In genomic region chr16:2752850-2753522, GRCh38 we compare ENCODE assay signal across 8 cellular contexts. TPM values are rescaled to one million over a fixed set of nuclear protein-coding genes. Genes with fewer than 3 reads are reported as not detected.
DNase-seq lines count a peak whose midpoint lies in the region; ATAC-seq and TF ChIP-seq lines count a peak whose summit lies in the region.

No MANE protein-coding gene starts in this region.

- H3K36me3 Mint-ChIP-seq in CD4-positive, CD25-positive, alpha-beta regulatory T cell: peaks cover 35% of the 10 kb centered on the region
- H3K36me3 Mint-ChIP-seq in activated CD8-positive, alpha-beta T cell treated with anti-CD3 and anti-CD28 coated beads for 36 hours (ENCODE audit: low read depth): peaks cover 58% of the 10 kb centered on the region
- H3K36me3 Mint-ChIP-seq in naive B cell: peaks cover 6 to 32% of the 10 kb centered on the region in 2 donors

- TF ChIP-seq CTCF in activated CD8-positive, alpha-beta T cell treated with anti-CD3 and anti-CD28 coated beads for 36 hours (IDR thresholded peaks at IDR 0.05): no peak
- no peak for TF ChIP-seq CTCF in fibroblast of lung (conservative IDR thresholded peaks at IDR 0.05 in 1 of 2, IDR thresholded peaks at IDR 0.05 in 1 of 2; ENCODE audit: low read depth in 1 of 2, low read length in 2 of 2)

- POLR2A ChIA-PET in activated CD8-positive, alpha-beta T cell treated with anti-CD3 and anti-CD28 coated beads for 36 hours (lab: Charles Lee): interaction anchor here (0.7 to 5.5 kb wide), 14 partner anchors 11 to 600 kb away, joined by 3 to 80 read pairs (median 4); partner anchors contain the start of genes ELOB and KCTD5

- peaks cover 0 to 10% (median 0%) of the 10 kb centered on the region in 7 donors for H3K9me3 Mint-ChIP-seq in CD4-positive, CD25-positive, alpha-beta regulatory T cell
- peaks cover 1% of the 10 kb centered on the region for H3K9me3 Mint-ChIP-seq in activated CD8-positive, alpha-beta T cell treated with anti-CD3 and anti-CD28 coated beads for 36 hours
- no peaks in the 10 kb centered on the region for H3K9me3 Mint-ChIP-seq in naive B cell

- peaks cover 43% of the 10 kb centered on the region for H3K4me1 ChIP-seq in CD4-positive, CD25-positive, alpha-beta regulatory T cell (ENCODE audit: control insufficient read depth, insufficient read depth, low read length, poor library complexity, severe bottlenecking)
- H3K4me1 ChIP-seq in fibroblast of lung (ENCODE audit: control insufficient read depth, extremely low read depth, insufficient read depth, low read length): no peaks in the 10 kb centered on the region

- CTCF ChIA-PET in activated CD8-positive, alpha-beta T cell treated with anti-CD3 and anti-CD28 coated beads for 36 hours (lab: Charles Lee): interaction anchor here (0.6 to 1.4 kb wide), 4 partner anchors 31 to 251 kb away, joined by 3 read pairs; no protein-coding TSS in a partner anchor

- peaks cover 33 to 61% (median 37%) of the 10 kb centered on the region in 4 donors for H3K4me1 Mint-ChIP-seq in CD4-positive, CD25-positive, alpha-beta regulatory T cell
- H3K4me1 Mint-ChIP-seq in activated CD8-positive, alpha-beta T cell treated with anti-CD3 and anti-CD28 coated beads for 36 hours (ENCODE audit: low read depth): peaks cover 44% of the 10 kb centered on the region
- peaks cover 45 to 64% (median 50%) of the 10 kb centered on the region in 3 donors for H3K4me1 Mint-ChIP-seq in naive B cell

- peak; percentile 20 to 22 for ATAC-seq in CD4-positive, CD25-positive, alpha-beta regulatory T cell (ENCODE audit: low read depth in 2 of 2)
- peak; percentile 36 for ATAC-seq in HG03280 (IDR thresholded peaks at IDR 0.05; ENCODE audit: unreplicated experiment)
- ATAC-seq in activated CD8-positive, alpha-beta T cell treated with anti-CD3 and anti-CD28 coated beads for 36 hours: peak; percentile 52
- ATAC-seq in naive B cell (ENCODE audit: low read depth in 2 of 2): peak; percentile 27 to 30

- H3K4me3 ChIP-seq in CD4-positive, CD25-positive, alpha-beta regulatory T cell (ENCODE audit: low read depth, low read length): peak overlapping the region; percentile 98
- peak overlapping the region; percentile 80 to 91 (median 86) for H3K4me3 ChIP-seq in fibroblast of lung (replicated peaks in 1 of 4; ENCODE audit: control extremely low read depth in 1 of 4, insufficient read depth in 1 of 4, low read depth in 3 of 4, low read length in 4 of 4)

- peaks cover 10% of the 10 kb centered on the region for H4K20me1 ChIP-seq in fibroblast of lung (ENCODE audit: control insufficient read depth, extremely low read depth, insufficient read depth, low read length)

- no peaks in the 10 kb centered on the region for H3K27me3 ChIP-seq in CD4-positive, CD25-positive, alpha-beta regulatory T cell (ENCODE audit: control insufficient read depth, insufficient read depth, low read length)
- no peaks in the 10 kb centered on the region for H3K27me3 ChIP-seq in fibroblast of lung (ENCODE audit: control insufficient read depth, insufficient read depth, low read length)

- peak overlapping the region; percentile 99 for H3K27ac ChIP-seq in CD4-positive, CD25-positive, alpha-beta regulatory T cell (ENCODE audit: insufficient read depth, low read length, poor library complexity, severe bottlenecking)
- peak overlapping the region; percentile 100 for H3K27ac ChIP-seq in fibroblast of lung (ENCODE audit: insufficient read depth, low read length)
- peak overlapping the region; percentile 100 for H3K27ac ChIP-seq in substantia nigra (ENCODE audit: low read depth, low read length, poor library complexity, severe bottlenecking)

- peak overlapping the region; percentile 94 for H3K4me2 ChIP-seq in fibroblast of lung (ENCODE audit: extremely low read depth, insufficient read depth, low read length)

- H2AFZ ChIP-seq in fibroblast of lung (ENCODE audit: low read length): no peak overlapping the region

- peaks cover 51% of the 10 kb centered on the region for H3K79me2 ChIP-seq in fibroblast of lung (ENCODE audit: control insufficient read depth, insufficient read depth, low read length)

- H3K4me3 Mint-ChIP-seq in CD4-positive, CD25-positive, alpha-beta regulatory T cell: peak overlapping the region; percentile 90 to 97 (median 96)
- H3K4me3 Mint-ChIP-seq in activated CD8-positive, alpha-beta T cell treated with anti-CD3 and anti-CD28 coated beads for 36 hours: peak overlapping the region; percentile 99
- H3K4me3 Mint-ChIP-seq in naive B cell: peak overlapping the region; percentile 92 to 99 (median 94)

- H3K27ac Mint-ChIP-seq in CD4-positive, CD25-positive, alpha-beta regulatory T cell: peak overlapping the region; percentile 91 to 99 (median 99)
- peak overlapping the region; percentile 99 for H3K27ac Mint-ChIP-seq in activated CD8-positive, alpha-beta T cell treated with anti-CD3 and anti-CD28 coated beads for 36 hours
- peak overlapping the region; percentile 94 to 100 (median 98) for H3K27ac Mint-ChIP-seq in naive B cell

- peak in 2 of 3 donors; percentile 58 to 73 for DNase-seq in CD4-positive, CD25-positive, alpha-beta regulatory T cell
- peak; percentile 86 for DNase-seq in GM19238 (ENCODE audit: insufficient read length, low spot score)
- peak; percentile 73 for DNase-seq in NCI-H460 (ENCODE audit: extremely low read depth, low read depth)
- DNase-seq in activated CD8-positive, alpha-beta T cell treated with anti-CD3 and anti-CD28 coated beads for 36 hours: peak; percentile 75
- DNase-seq in fibroblast of lung (ENCODE audit: low read depth in 2 of 2): peak; percentile 66 to 85
- DNase-seq in naive B cell: no peak
- DNase-seq in substantia nigra (lab: John Stamatoyannopoulos, UW): peak in 42 of 49 donors; percentile 48 to 97 (median 88)

- peak overlapping the region; percentile 98 for H3K9ac ChIP-seq in fibroblast of lung (ENCODE audit: insufficient read depth, low read length)

- H3K36me3 ChIP-seq in CD4-positive, CD25-positive, alpha-beta regulatory T cell (ENCODE audit: control insufficient read depth, insufficient read depth, low read length): peaks cover 22% of the 10 kb centered on the region
- peaks cover 6% of the 10 kb centered on the region for H3K36me3 ChIP-seq in fibroblast of lung (ENCODE audit: control insufficient read depth, insufficient read depth, low read length)

- peaks cover 0 to 5% of the 10 kb centered on the region in 2 experiments for H3K9me3 ChIP-seq in CD4-positive, CD25-positive, alpha-beta regulatory T cell (ENCODE audit: control insufficient read depth in 2 of 2, low read length in 2 of 2)
- no peaks in the 10 kb centered on the region for H3K9me3 ChIP-seq in fibroblast of lung (ENCODE audit: control insufficient read depth, insufficient read depth, low read depth, low read length)

- intact Hi-C loops in activated CD8-positive, alpha-beta T cell treated with anti-CD3 and anti-CD28 coated beads for 36 hours (cut with micrococcal nuclease): no loop called here

- peaks cover 5% of the 10 kb centered on the region for H3K27me3 Mint-ChIP-seq in CD4-positive, CD25-positive, alpha-beta regulatory T cell
- no peaks in the 10 kb centered on the region for H3K27me3 Mint-ChIP-seq in activated CD8-positive, alpha-beta T cell treated with anti-CD3 and anti-CD28 coated beads for 36 hours
- H3K27me3 Mint-ChIP-seq in naive B cell: no peaks in the 10 kb centered on the region

RNA-seq across cellular contexts. Expression of gene SRRM2, which starts 0.5 kb away (rescaled TPM):
- 1,344 TPM for total RNA-seq in CD4-positive, CD25-positive, alpha-beta regulatory T cell
- 10 to 100 TPM; 29.8 to 40.2 (median 36.4) TPM for polyA plus RNA-seq in CD4-positive, CD25-positive, alpha-beta regulatory T cell
- total RNA-seq in NCI-H460 (2014; rRNA removed; shearing (Covaris generic)): 63.3 and 94.6 TPM in 2 replicates
- polyA plus RNA-seq in NCI-H460 (2014; cell fraction: nucleus; rRNA removed): 156 and 206 TPM in 2 replicates
- 100 to 1,000 TPM; 518 to 561 TPM for total RNA-seq in activated CD8-positive, alpha-beta T cell treated with anti-CD3 and anti-CD28 coated beads for 36 hours
- total RNA-seq in fibroblast of lung: 43.9 and 74.3 TPM in 2 replicates
- polyA plus RNA-seq in fibroblast of lung (55.2 and 85.6 TPM in 2 replicates), naive B cell (ENCODE audit: low read depth in 6 of 6) (100 to 1,000 TPM in 1 of 6 donors, 10 to 100 TPM in 5; 25.0 to 147 (median 45.1) TPM)
- 202 and 242 TPM in 2 replicates for polyA plus RNA-seq in fibroblast of lung (2012)
- 605 and 812 TPM in 2 replicates for polyA minus RNA-seq in fibroblast of lung (ENCODE audit: low replicate concordance)

RNA-seq across cellular contexts. Expression of gene ELOB, which starts 24.1 kb away (rescaled TPM):
- total RNA-seq in CD4-positive, CD25-positive, alpha-beta regulatory T cell: 96.5 TPM
- polyA plus RNA-seq in CD4-positive, CD25-positive, alpha-beta regulatory T cell: 100 to 1,000 TPM; 250 to 359 (median 297) TPM
- 125 and 162 TPM in 2 replicates for total RNA-seq in NCI-H460 (2014; rRNA removed; shearing (Covaris generic))
- polyA plus RNA-seq in NCI-H460 (2014; cell fraction: nucleus; rRNA removed): 5,990 and 17,031 TPM in 2 replicates
- 100 to 1,000 TPM; 174 to 178 TPM for total RNA-seq in activated CD8-positive, alpha-beta T cell treated with anti-CD3 and anti-CD28 coated beads for 36 hours
- 227 and 436 TPM in 2 replicates for total RNA-seq in fibroblast of lung
- polyA plus RNA-seq in fibroblast of lung (124 and 165 TPM in 2 replicates), naive B cell (ENCODE audit: low read depth in 6 of 6) (100 to 1,000 TPM; 159 to 241 (median 203) TPM)
- polyA plus RNA-seq in fibroblast of lung (2012): 430 and 601 TPM in 2 replicates
- 180 and 196 TPM in 2 replicates for polyA minus RNA-seq in fibroblast of lung (ENCODE audit: low replicate concordance)

RNA-seq across cellular contexts. Expression of gene PRSS27, which starts 33.0 kb away (rescaled TPM):
- 0.81 TPM for total RNA-seq in CD4-positive, CD25-positive, alpha-beta regulatory T cell
- polyA plus RNA-seq in CD4-positive, CD25-positive, alpha-beta regulatory T cell: under 1 TPM in 2 of 4 donors, not detected in 2; 0.13 to 0.14 TPM
- 3.0 and 3.8 TPM in 2 replicates for total RNA-seq in NCI-H460 (2014; rRNA removed; shearing (Covaris generic))
- polyA plus RNA-seq in NCI-H460 (2014; cell fraction: nucleus; rRNA removed): 3.7 and 5.7 TPM in 2 replicates
- 1 to 10 TPM; 1.2 to 1.4 TPM for total RNA-seq in activated CD8-positive, alpha-beta T cell treated with anti-CD3 and anti-CD28 coated beads for 36 hours
- total RNA-seq in fibroblast of lung: 1.0 and 1.2 TPM in 2 replicates
- polyA plus RNA-seq in fibroblast of lung (0.16 and 0.24 TPM in 2 replicates), naive B cell (ENCODE audit: low read depth in 6 of 6) (under 1 TPM in 1 of 6 donors, not detected in 5; 0.36 TPM)
- polyA plus RNA-seq in fibroblast of lung (2012): 0.38 and 0.57 TPM in 2 replicates
- polyA minus RNA-seq in fibroblast of lung (ENCODE audit: low replicate concordance): 0.11 TPM in 1 of 2 replicates, not detected in the other

RNA-seq across cellular contexts. Expression of gene PRSS33, which starts 34.4 kb away (rescaled TPM):
- total RNA-seq in CD4-positive, CD25-positive, alpha-beta regulatory T cell: not detected
- not detected for polyA plus RNA-seq in CD4-positive, CD25-positive, alpha-beta regulatory T cell
- not detected in 2 replicates for total RNA-seq in NCI-H460 (2014; rRNA removed; shearing (Covaris generic))
- polyA plus RNA-seq in NCI-H460 (2014; cell fraction: nucleus; rRNA removed): not detected in 2 replicates
- under 1 TPM in 1 of 2 experiments, not detected in 1; 0.29 TPM for total RNA-seq in activated CD8-positive, alpha-beta T cell treated with anti-CD3 and anti-CD28 coated beads for 36 hours
- not detected in 2 replicates for total RNA-seq in fibroblast of lung
- polyA plus RNA-seq in fibroblast of lung (not detected in 2 replicates), naive B cell (ENCODE audit: low read depth in 6 of 6) (not detected)
- not detected in 2 replicates for polyA plus RNA-seq in fibroblast of lung (2012)
- polyA minus RNA-seq in fibroblast of lung (ENCODE audit: low replicate concordance): not detected in 2 replicates

RNA-seq across cellular contexts. Expression of gene PRSS41, which starts 45.3 kb away (rescaled TPM):
- not detected for total RNA-seq in CD4-positive, CD25-positive, alpha-beta regulatory T cell
- polyA plus RNA-seq in CD4-positive, CD25-positive, alpha-beta regulatory T cell: not detected
- not detected in 2 replicates for total RNA-seq in NCI-H460 (2014; rRNA removed; shearing (Covaris generic))
- polyA plus RNA-seq in NCI-H460 (2014; cell fraction: nucleus; rRNA removed): not detected in 2 replicates
- not detected for total RNA-seq in activated CD8-positive, alpha-beta T cell treated with anti-CD3 and anti-CD28 coated beads for 36 hours
- total RNA-seq in fibroblast of lung: not detected in 2 replicates
- polyA plus RNA-seq in fibroblast of lung (not detected in 2 replicates), naive B cell (ENCODE audit: low read depth in 6 of 6) (not detected)
- polyA plus RNA-seq in fibroblast of lung (2012): not detected in 2 replicates
- polyA minus RNA-seq in fibroblast of lung (ENCODE audit: low replicate concordance): not detected in 2 replicates
